Comparison of ENCODE assay signal across 20 cellular contexts in genomic region chr9:90526386-90526785, GRCh38.
"Had no signal": no experiment of that assay in that cellular context is flagged by ENCODE, and none has a peak within 500 bp of the region (broad histone marks: within the 10 kb centered on the region; RNA-seq: fewer than 3 reads in every experiment).

No MANE protein-coding gene starts in this region.

- H3K9me3 ChIP-seq: mucosa of descending colon, right atrium auricular region, uterus had no signal

- H3K4me3 ChIP-seq: coronary artery, mucosa of descending colon, right atrium auricular region, tibial nerve, uterus had no signal

- H3K36me3 ChIP-seq: right atrium auricular region, tibial nerve, uterus had no signal

- H3K27me3 ChIP-seq: right atrium auricular region, tibial nerve, uterus had no signal

- FAIRE-seq: keratinocyte had no signal

- ATAC-seq: activated T-helper 17 cell treated with anti-CD3 and anti-CD28 coated beads, Interleukin-2, amount 50 U/mL, for 72 hours; left ventricle myocardium superior; mucosa of descending colon had no signal

- DNase-seq: activated B cell treated with CpG ODN at 0.5 μM for 24 hours; activated CD4-positive, alpha-beta memory T cell treated with anti-CD3 and anti-CD28 coated beads, Interleukin-2, amount 10 ng/mL, durations not matched to agents 7 days and 5 days; activated CD4-positive, alpha-beta T cell treated with anti-CD3 and anti-CD28 coated beads for 48 hours; activated naive CD4-positive, alpha-beta T cell; activated T-cell treated with anti-CD3 and anti-CD28 coated beads, Interleukin-2, amount 50 U/mL, for 1 hour; foreskin melanocyte; hypothalamus; left ventricle myocardium superior; mesenchymal stem cell; mucosa of descending colon; naive B cell; stimulated activated CD4-positive, alpha-beta T cell treated with anti-CD3 and anti-CD28 coated beads, Interleukin-2, amount 100 ng/mL, for 24 hours; stimulated activated naive CD4-positive, alpha-beta T cell treated with Interleukin-2 at 50 U/mL for 16 hours; T-helper 9 cell; uterus had no signal

- H3K4me1 ChIP-seq: right atrium auricular region, tibial nerve, uterus had no signal

- H3K27ac ChIP-seq: coronary artery, right atrium auricular region, tibial nerve, uterus had no signal
